In the genomic region with DNA sequence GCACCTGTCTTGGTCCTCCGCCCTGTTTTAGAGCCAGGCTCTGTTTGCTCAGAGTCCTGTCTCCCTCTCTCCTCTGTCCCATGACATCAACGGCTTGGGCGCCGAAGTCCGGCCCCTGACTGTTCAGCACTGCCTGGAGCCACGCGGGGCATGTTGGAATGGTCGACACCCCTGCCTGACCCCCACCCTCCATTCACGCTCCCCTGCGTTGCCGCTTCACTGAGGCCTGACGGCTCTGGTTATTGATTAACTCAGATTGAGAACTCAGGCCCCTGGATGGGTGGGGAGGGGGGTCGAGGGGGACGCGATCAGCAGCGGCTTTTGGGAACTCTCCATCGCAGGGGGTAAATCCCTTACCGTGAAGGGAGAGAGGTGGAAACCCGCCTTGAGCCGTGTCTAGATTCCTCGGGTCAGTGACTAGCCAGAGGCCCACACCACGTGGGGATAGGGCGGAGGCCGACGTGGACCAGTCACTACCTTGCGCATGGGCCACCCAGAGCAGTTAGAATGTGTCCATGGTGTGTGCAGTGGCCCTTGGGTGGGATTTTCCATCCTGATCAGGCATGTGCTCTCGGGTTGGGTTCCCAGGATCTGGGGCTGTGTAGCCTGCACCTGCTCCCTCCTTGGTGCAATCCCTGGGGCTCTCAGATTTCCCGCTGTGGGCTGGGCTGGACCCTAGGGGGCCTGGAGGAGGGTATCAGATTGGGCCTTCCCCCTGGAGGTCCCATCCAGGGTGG, we compare ENCODE assay signal across 1 cellular context.
TF ChIP-seq lines count a peak whose summit lies in the region.

No MANE protein-coding gene starts in this region.

TF ChIP-seq in HepG2, 621 proteins besides CTCF, POLR2A, EP300 and RAD21:
- TF ChIP-seq ZSCAN25 (CRISPR knock-in tag; IDR thresholded peaks at IDR 0.05): peak; percentile 93
- peak; percentile 18 for TF ChIP-seq HNRNPLL (IDR thresholded peaks at IDR 0.05; ENCODE audit: low read depth, low read length, poor library complexity, severe bottlenecking)
- TF ChIP-seq, protein P1, sequence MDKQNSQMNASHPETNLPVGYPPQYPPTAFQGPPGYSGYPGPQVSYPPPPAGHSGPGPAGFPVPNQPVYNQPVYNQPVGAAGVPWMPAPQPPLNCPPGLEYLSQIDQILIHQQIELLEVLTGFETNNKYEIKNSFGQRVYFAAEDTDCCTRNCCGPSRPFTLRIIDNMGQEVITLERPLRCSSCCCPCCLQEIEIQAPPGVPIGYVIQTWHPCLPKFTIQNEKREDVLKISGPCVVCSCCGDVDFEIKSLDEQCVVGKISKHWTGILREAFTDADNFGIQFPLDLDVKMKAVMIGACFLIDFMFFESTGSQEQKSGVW (CRISPR knock-in tag; IDR thresholded peaks at IDR 0.05; ENCODE audit: borderline replicate concordance): no peak
- TF ChIP-seq RFXAP (CRISPR knock-in tag; IDR thresholded peaks at IDR 0.05; ENCODE audit: borderline replicate concordance): no peak
- TF ChIP-seq XRCC5 (optimal IDR thresholded peaks at IDR 0.05; ENCODE audit: low read length): peak; percentile 20
- TF ChIP-seq TCF7 (IDR thresholded peaks at IDR 0.05; ENCODE audit: low read depth): no peak
- TF ChIP-seq, protein P2, sequence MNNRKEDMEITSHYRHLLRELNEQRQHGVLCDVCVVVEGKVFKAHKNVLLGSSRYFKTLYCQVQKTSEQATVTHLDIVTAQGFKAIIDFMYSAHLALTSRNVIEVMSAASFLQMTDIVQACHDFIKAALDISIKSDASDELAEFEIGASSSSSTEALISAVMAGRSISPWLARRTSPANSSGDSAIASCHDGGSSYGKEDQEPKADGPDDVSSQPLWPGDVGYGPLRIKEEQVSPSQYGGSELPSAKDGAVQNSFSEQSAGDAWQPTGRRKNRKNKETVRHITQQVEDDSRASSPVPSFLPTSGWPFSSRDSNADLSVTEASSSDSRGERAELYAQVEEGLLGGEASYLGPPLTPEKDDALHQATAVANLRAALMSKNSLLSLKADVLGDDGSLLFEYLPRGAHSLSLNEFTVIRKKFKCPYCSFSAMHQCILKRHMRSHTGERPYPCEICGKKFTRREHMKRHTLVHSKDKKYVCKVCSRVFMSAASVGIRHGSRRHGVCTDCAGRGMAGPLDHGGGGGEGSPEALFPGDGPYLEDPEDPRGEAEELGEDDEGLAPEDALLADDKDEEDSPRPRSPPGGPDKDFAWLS (CRISPR knock-in tag; IDR thresholded peaks at IDR 0.05; ENCODE audit: borderline replicate concordance): no peak
- no peak for TF ChIP-seq RFX5 (IDR thresholded peaks at IDR 0.05; ENCODE audit: low read depth, low read length)
- 0 out of 2 replicates have a peak, but pooled peaks have one; percentile 33 for TF ChIP-seq EZH2 (conservative IDR thresholded peaks at IDR 0.05; ENCODE audit: low read depth, low read length)
- TF ChIP-seq MXI1 (IDR thresholded peaks at IDR 0.05; ENCODE audit: borderline replicate concordance, low read depth, low read length): no peak
- TF ChIP-seq, protein P3, sequence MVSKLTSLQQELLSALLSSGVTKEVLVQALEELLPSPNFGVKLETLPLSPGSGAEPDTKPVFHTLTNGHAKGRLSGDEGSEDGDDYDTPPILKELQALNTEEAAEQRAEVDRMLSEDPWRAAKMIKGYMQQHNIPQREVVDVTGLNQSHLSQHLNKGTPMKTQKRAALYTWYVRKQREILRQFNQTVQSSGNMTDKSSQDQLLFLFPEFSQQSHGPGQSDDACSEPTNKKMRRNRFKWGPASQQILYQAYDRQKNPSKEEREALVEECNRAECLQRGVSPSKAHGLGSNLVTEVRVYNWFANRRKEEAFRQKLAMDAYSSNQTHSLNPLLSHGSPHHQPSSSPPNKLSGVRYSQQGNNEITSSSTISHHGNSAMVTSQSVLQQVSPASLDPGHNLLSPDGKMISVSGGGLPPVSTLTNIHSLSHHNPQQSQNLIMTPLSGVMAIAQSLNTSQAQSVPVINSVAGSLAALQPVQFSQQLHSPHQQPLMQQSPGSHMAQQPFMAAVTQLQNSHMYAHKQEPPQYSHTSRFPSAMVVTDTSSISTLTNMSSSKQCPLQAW (CRISPR knock-in tag; IDR thresholded peaks at IDR 0.05): 0 out of 2 replicates have a peak, but pooled peaks have one; percentile 16
- peak; percentile 23; the same call in 1 of the 2 replicates for TF ChIP-seq TBX2 (CRISPR knock-in tag; IDR thresholded peaks at IDR 0.05; ENCODE audit: borderline replicate concordance)
- 0 out of 2 replicates have a peak, but pooled peaks have one; percentile 39 for TF ChIP-seq ZNF343 (CRISPR knock-in tag; IDR thresholded peaks at IDR 0.05)
- no peak for TF ChIP-seq PLRG1 (conservative IDR thresholded peaks at IDR 0.05)
- TF ChIP-seq, protein P4, sequence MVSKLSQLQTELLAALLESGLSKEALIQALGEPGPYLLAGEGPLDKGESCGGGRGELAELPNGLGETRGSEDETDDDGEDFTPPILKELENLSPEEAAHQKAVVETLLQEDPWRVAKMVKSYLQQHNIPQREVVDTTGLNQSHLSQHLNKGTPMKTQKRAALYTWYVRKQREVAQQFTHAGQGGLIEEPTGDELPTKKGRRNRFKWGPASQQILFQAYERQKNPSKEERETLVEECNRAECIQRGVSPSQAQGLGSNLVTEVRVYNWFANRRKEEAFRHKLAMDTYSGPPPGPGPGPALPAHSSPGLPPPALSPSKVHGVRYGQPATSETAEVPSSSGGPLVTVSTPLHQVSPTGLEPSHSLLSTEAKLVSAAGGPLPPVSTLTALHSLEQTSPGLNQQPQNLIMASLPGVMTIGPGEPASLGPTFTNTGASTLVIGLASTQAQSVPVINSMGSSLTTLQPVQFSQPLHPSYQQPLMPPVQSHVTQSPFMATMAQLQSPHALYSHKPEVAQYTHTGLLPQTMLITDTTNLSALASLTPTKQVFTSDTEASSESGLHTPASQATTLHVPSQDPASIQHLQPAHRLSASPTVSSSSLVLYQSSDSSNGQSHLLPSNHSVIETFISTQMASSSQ (IDR thresholded peaks at IDR 0.05; ENCODE audit: low read depth): peak; percentile 63
- TF ChIP-seq, protein P4 (CRISPR knock-in tag; IDR thresholded peaks at IDR 0.05; ENCODE audit: borderline replicate concordance): peak; percentile 82; the same call in 1 of the 2 replicates
- TF ChIP-seq, protein P5, sequence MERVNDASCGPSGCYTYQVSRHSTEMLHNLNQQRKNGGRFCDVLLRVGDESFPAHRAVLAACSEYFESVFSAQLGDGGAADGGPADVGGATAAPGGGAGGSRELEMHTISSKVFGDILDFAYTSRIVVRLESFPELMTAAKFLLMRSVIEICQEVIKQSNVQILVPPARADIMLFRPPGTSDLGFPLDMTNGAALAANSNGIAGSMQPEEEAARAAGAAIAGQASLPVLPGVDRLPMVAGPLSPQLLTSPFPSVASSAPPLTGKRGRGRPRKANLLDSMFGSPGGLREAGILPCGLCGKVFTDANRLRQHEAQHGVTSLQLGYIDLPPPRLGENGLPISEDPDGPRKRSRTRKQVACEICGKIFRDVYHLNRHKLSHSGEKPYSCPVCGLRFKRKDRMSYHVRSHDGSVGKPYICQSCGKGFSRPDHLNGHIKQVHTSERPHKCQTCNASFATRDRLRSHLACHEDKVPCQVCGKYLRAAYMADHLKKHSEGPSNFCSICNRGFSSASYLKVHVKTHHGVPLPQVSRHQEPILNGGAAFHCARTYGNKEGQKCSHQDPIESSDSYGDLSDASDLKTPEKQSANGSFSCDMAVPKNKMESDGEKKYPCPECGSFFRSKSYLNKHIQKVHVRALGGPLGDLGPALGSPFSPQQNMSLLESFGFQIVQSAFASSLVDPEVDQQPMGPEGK (CRISPR knock-in tag; IDR thresholded peaks at IDR 0.05): peak; percentile 47; the same call in 1 of the 2 replicates
- TF ChIP-seq, protein P6, sequence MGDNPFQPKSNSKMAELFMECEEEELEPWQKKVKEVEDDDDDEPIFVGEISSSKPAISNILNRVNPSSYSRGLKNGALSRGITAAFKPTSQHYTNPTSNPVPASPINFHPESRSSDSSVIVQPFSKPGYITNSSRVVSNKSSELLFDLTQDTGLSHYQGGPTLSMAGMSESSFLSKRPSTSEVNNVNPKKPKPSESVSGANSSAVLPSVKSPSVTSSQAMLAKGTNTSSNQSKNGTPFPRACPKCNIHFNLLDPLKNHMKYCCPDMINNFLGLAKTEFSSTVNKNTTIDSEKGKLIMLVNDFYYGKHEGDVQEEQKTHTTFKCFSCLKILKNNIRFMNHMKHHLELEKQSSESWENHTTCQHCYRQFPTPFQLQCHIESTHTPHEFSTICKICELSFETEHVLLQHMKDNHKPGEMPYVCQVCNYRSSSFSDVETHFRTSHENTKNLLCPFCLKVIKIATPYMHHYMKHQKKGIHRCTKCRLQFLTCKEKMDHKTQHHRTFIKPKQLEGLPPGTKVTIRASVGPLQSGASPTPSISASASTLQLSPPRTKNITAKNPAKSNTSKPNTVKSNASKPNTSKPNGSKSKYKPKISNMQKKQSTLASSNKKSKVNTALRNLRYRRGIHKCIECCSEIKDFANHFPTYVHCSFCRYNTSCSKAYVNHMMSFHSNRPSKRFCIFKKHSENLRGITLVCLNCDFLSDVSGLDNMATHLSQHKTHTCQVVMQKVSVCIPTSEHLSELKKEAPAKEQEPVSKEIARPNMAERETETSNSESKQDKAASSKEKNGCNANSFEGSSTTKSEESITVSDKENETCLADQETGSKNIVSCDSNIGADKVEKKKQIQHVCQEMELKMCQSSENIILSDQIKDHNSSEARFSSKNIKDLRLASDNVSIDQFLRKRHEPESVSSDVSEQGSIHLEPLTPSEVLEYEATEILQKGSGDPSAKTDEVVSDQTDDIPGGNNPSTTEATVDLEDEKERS (CRISPR knock-in tag; IDR thresholded peaks at IDR 0.05): no peak
- TF ChIP-seq, protein P7, sequence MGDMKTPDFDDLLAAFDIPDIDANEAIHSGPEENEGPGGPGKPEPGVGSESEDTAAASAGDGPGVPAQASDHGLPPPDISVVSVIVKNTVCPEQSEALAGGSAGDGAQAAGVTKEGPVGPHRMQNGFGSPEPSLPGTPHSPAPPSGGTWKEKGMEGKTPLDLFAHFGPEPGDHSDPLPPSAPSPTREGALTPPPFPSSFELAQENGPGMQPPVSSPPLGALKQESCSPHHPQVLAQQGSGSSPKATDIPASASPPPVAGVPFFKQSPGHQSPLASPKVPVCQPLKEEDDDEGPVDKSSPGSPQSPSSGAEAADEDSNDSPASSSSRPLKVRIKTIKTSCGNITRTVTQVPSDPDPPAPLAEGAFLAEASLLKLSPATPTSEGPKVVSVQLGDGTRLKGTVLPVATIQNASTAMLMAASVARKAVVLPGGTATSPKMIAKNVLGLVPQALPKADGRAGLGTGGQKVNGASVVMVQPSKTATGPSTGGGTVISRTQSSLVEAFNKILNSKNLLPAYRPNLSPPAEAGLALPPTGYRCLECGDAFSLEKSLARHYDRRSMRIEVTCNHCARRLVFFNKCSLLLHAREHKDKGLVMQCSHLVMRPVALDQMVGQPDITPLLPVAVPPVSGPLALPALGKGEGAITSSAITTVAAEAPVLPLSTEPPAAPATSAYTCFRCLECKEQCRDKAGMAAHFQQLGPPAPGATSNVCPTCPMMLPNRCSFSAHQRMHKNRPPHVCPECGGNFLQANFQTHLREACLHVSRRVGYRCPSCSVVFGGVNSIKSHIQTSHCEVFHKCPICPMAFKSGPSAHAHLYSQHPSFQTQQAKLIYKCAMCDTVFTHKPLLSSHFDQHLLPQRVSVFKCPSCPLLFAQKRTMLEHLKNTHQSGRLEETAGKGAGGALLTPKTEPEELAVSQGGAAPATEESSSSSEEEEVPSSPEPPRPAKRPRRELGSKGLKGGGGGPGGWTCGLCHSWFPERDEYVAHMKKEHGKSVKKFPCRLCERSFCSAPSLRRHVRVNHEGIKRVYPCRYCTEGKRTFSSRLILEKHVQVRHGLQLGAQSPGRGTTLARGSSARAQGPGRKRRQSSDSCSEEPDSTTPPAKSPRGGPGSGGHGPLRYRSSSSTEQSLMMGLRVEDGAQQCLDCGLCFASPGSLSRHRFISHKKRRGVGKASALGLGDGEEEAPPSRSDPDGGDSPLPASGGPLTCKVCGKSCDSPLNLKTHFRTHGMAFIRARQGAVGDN (CRISPR knock-in tag; IDR thresholded peaks at IDR 0.05): peak; percentile 39
- 0 out of 2 replicates have a peak, but pooled peaks have one; percentile 21 for TF ChIP-seq ZNF788 (CRISPR knock-in tag; IDR thresholded peaks at IDR 0.05; ENCODE audit: borderline replicate concordance)
